In the genomic region with DNA sequence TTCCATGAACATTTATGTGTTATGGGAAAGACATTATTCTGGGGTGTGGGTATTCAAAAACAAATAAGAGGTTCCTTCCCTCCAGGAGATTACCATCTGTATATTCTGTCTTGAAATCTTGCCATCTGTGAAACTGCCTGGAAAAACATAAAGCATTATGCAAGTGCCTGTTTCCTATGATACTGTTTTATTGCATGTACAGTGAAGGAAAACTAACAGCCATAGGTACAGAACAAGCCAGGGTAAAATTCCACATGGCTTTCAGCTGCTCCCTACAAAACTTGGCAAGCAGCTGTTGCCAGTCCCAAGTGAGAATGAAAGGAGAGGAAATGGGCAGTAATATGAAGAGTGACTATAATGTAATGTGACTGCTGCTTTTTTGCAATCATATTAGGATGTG, we compare ENCODE assay signal across 24 cellular contexts.
"Had no signal": no experiment of that assay in that cellular context is flagged by ENCODE, and none has a peak within 500 bp of the region (broad histone marks: within the 10 kb centered on the region; RNA-seq: fewer than 3 reads in every experiment).

No MANE protein-coding gene starts in this region.

- H3K9ac ChIP-seq: neural progenitor cell had no signal

- H2AFZ ChIP-seq: neural progenitor cell had no signal

- H3K36me3 Mint-ChIP-seq: naive thymus-derived CD4-positive, alpha-beta T cell; neural progenitor cell; T-cell had no signal

- H3K27ac Mint-ChIP-seq: activated CD4-positive, alpha-beta T cell treated with anti-CD3 and anti-CD28 coated beads, Interleukin-2, amount 10 ng/mL, durations not matched to agents 7 days and 5 days; activated CD8-positive, alpha-beta T cell treated with anti-CD3 and anti-CD28 coated beads, Interleukin-2, amount 10 ng/mL, durations not matched to agents 7 days and 5 days; activated T-helper 1 cell treated with anti-CD3 and anti-CD28 coated beads, Interleukin-12 subunit alpha, Interleukin-12 subunit beta, Interleukin-2, Interleukin-4 antibody, amounts not matched to agents 30 ng/mL and 10 ng/mL and 1 ng/mL, durations not matched to agents 14 hours and 24 hours and 36 hours; endodermal cell; naive thymus-derived CD4-positive, alpha-beta T cell; neural progenitor cell; T-cell; T-helper 2 cell treated with Interferon-gamma antibody and Interleukin-4, amounts not matched to agents 5 μg/mL and 100 μg/mL, for 36 hours had no signal

- ATAC-seq: activated CD4-positive, CD25-positive, alpha-beta regulatory T cell treated with anti-CD3 and anti-CD28 coated beads, Interleukin-2, amount 50 U/mL, for 24 hours; activated CD8-positive, alpha-beta T cell treated with anti-CD3 and anti-CD28 coated beads, Interleukin-2, amount 10 ng/mL, durations not matched to agents 7 days and 5 days; heart left ventricle; lower lobe of right lung; naive thymus-derived CD4-positive, alpha-beta T cell; sciatic nerve; stimulated activated naive CD8-positive, alpha-beta T cell treated with anti-CD3 and anti-CD28 coated beads, Interleukin-15, Interleukin-2, amounts not matched to agents 100 U/mL and 50 U/mL, for 24 hours; T-cell had no signal

- H3K27ac ChIP-seq: brain microvascular endothelial cell, epithelial cell of prostate, heart left ventricle, lower lobe of right lung, neural progenitor cell, upper lobe of left lung, VCaP had no signal

- H3K36me3 ChIP-seq: brain microvascular endothelial cell, heart left ventricle, lower lobe of right lung, neural progenitor cell, upper lobe of left lung had no signal

- H3K4me3 ChIP-seq: heart left ventricle, lower lobe of right lung, neural progenitor cell, upper lobe of left lung had no signal

- H3K4me3 Mint-ChIP-seq: activated CD4-positive, alpha-beta T cell treated with anti-CD3 and anti-CD28 coated beads, Interleukin-2, amount 10 ng/mL, durations not matched to agents 7 days and 5 days; activated CD8-positive, alpha-beta T cell treated with anti-CD3 and anti-CD28 coated beads, Interleukin-2, amount 10 ng/mL, durations not matched to agents 7 days and 5 days; activated T-helper 1 cell treated with anti-CD3 and anti-CD28 coated beads, Interleukin-12 subunit alpha, Interleukin-12 subunit beta, Interleukin-2, Interleukin-4 antibody, amounts not matched to agents 30 ng/mL and 10 ng/mL and 1 ng/mL, durations not matched to agents 14 hours and 24 hours and 36 hours; endodermal cell; naive thymus-derived CD4-positive, alpha-beta T cell; neural progenitor cell; T-cell; T-helper 2 cell treated with Interferon-gamma antibody and Interleukin-4, amounts not matched to agents 5 μg/mL and 100 μg/mL, for 36 hours had no signal

- H3K4me2 ChIP-seq: neural progenitor cell had no signal

- H3K9me3 ChIP-seq: heart left ventricle, lower lobe of right lung, upper lobe of left lung had no signal

- H3K27me3 Mint-ChIP-seq: activated CD4-positive, alpha-beta T cell treated with anti-CD3 and anti-CD28 coated beads, Interleukin-2, amount 10 ng/mL, durations not matched to agents 7 days and 5 days; naive thymus-derived CD4-positive, alpha-beta T cell had no signal

- DNase-seq: activated CD4-positive, alpha-beta T cell treated with anti-CD3 and anti-CD28 coated beads, Interleukin-2, amount 10 ng/mL, durations not matched to agents 7 days and 5 days; activated CD8-positive, alpha-beta T cell treated with anti-CD3 and anti-CD28 coated beads, Interleukin-2, amount 10 ng/mL, durations not matched to agents 7 days and 5 days; activated gamma-delta T cell; activated naive CD4-positive, alpha-beta T cell treated with anti-CD3 and anti-CD28 coated beads, Interleukin-2, amount 50 U/mL, for 16 hours; aorta; brain microvascular endothelial cell; central memory CD4-positive, alpha-beta T cell; endodermal cell; heart left ventricle; lower lobe of right lung; naive thymus-derived CD4-positive, alpha-beta T cell; stimulated activated CD4-positive, alpha-beta T cell treated with anti-CD3 and anti-CD28 coated beads, Interleukin-4, amount 100 ng/mL, for 1 hour; stimulated activated naive CD8-positive, alpha-beta T cell treated with anti-CD3 and anti-CD28 coated beads, Interleukin-15, Interleukin-2, amounts not matched to agents 100 U/mL and 50 U/mL, for 24 hours; T-cell; upper lobe of left lung had no signal

- FAIRE-seq: colon, keratinocyte had no signal

- H3K4me1 ChIP-seq: lower lobe of right lung, neural progenitor cell, upper lobe of left lung had no signal

- H3K4me1 Mint-ChIP-seq: activated CD4-positive, alpha-beta T cell treated with anti-CD3 and anti-CD28 coated beads, Interleukin-2, amount 10 ng/mL, durations not matched to agents 7 days and 5 days; naive thymus-derived CD4-positive, alpha-beta T cell; T-cell had no signal

- H3K9me3 Mint-ChIP-seq: activated CD4-positive, alpha-beta T cell treated with anti-CD3 and anti-CD28 coated beads, Interleukin-2, amount 10 ng/mL, durations not matched to agents 7 days and 5 days; activated T-helper 1 cell treated with anti-CD3 and anti-CD28 coated beads, Interleukin-12 subunit alpha, Interleukin-12 subunit beta, Interleukin-2, Interleukin-4 antibody, amounts not matched to agents 30 ng/mL and 10 ng/mL and 1 ng/mL, durations not matched to agents 14 hours and 24 hours and 36 hours; endodermal cell; neural progenitor cell; T-helper 2 cell treated with Interferon-gamma antibody and Interleukin-4, amounts not matched to agents 5 μg/mL and 100 μg/mL, for 36 hours had no signal

- H3K27me3 ChIP-seq: brain microvascular endothelial cell, neural progenitor cell, upper lobe of left lung had no signal
